ENCODE assay signal across 1 cellular context in the genomic region with DNA sequence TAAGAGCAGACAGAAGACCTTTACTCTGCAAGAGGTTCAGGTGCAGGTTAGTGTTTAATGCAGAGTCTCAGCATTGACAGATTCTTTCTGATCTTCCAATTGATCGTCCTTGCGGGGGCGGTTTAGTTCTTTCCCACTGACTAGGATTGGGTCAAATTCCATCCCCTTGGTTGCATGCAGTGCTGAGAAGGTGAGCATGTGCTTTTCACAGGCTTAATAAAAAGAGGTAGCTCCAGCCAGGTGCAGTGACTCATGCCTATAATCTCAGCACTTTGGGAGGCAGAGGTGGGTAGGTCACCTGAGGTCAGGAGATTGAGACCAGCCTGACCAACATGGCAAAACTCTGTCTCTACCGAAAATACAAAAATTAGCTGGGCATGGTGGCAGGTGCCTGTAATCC.
A peak's percentile ranks its signal among the peaks of the same experiment; 100 is the strongest.
TF ChIP-seq lines count a peak whose summit lies in the region.

No MANE protein-coding gene starts in this region.

TF ChIP-seq in K562, 482 proteins besides CTCF, POLR2A, EP300 and RAD21:
- TF ChIP-seq EGR1 (conservative IDR thresholded peaks at IDR 0.05) = peak; percentile 22; the same call in 1 of the 2 replicates
- no peak for TF ChIP-seq CHD2 (IDR thresholded peaks at IDR 0.05; ENCODE audit: low read depth, low read length)
- no peak for TF ChIP-seq ZNF124 (CRISPR knock-in tag; IDR thresholded peaks at IDR 0.05)
